8 cellular contexts compared by ENCODE assay signal in genomic region chr9:93108301-93109041, GRCh38. TPM values are rescaled to one million over a fixed set of nuclear protein-coding genes. Genes with fewer than 3 reads are reported as not detected.
DNase-seq lines count a peak whose midpoint lies in the region; ATAC-seq and TF ChIP-seq lines count a peak whose summit lies in the region.

No MANE protein-coding gene starts in this region.

- no peak overlapping the region for H2AFZ ChIP-seq in PC-9

- H3K27ac ChIP-seq in CD4-positive, alpha-beta memory T cell (ENCODE audit: low read depth, low read length), result peak overlapping the region; percentile 6
- H3K27ac ChIP-seq in PC-9, result 0 out of 2 replicates have a peak overlapping the region, but pooled peaks have one; percentile 7

- H3K27me3 ChIP-seq in CD4-positive, alpha-beta memory T cell (ENCODE audit: insufficient read depth, low read length), result no peaks in the 10 kb centered on the region
- H3K27me3 ChIP-seq in PC-9 (ENCODE audit: insufficient read depth, low read depth), result no peaks in the 10 kb centered on the region

- H3K9me3 ChIP-seq in CD4-positive, alpha-beta memory T cell (ENCODE audit: control insufficient read depth in 1 of 2, low read length in 2 of 2), result no peaks in the 10 kb centered on the region
- peaks cover 6% of the 10 kb centered on the region for H3K9me3 ChIP-seq in PC-9 (ENCODE audit: insufficient read depth, low read depth)

- H3K4me1 Mint-ChIP-seq in CD4-positive, alpha-beta memory T cell, result peaks cover 25 to 60% (median 46%) of the 10 kb centered on the region in 4 donors
- H3K4me1 Mint-ChIP-seq in activated naive CD8-positive, alpha-beta T cell treated with anti-CD3 and anti-CD28 coated beads for 36 hours, result peaks cover 35% of the 10 kb centered on the region

- CTCF ChIA-PET in CD4-positive, alpha-beta memory T cell (lab: Charles Lee; ENCODE audit: partially characterized antibody), result interaction anchor here (0.6 to 5.7 kb wide), 58 partner anchors 10 to 458 kb away, joined by 3 to 68 read pairs (median 5); partner anchors contain the start of genes CARD19 and NINJ1
- CTCF ChIA-PET in PC-9 (lab: Charles Lee), result interaction anchor here (0.6 to 1.3 kb wide), 11 partner anchors 10 to 457 kb away, joined by 3 to 9 read pairs (median 4); partner anchors contain the start of gene CARD19

- H3K27me3 Mint-ChIP-seq in CD4-positive, alpha-beta memory T cell, result no peaks in the 10 kb centered on the region
- no peaks in the 10 kb centered on the region for H3K27me3 Mint-ChIP-seq in activated naive CD8-positive, alpha-beta T cell treated with anti-CD3 and anti-CD28 coated beads for 36 hours

- H3K9me3 Mint-ChIP-seq in CD4-positive, alpha-beta memory T cell, result peaks cover 2 to 22% (median 11%) of the 10 kb centered on the region in 8 donors
- peaks cover 12% of the 10 kb centered on the region for H3K9me3 Mint-ChIP-seq in activated naive CD8-positive, alpha-beta T cell treated with anti-CD3 and anti-CD28 coated beads for 36 hours

- peaks cover 25% of the 10 kb centered on the region for H3K36me3 ChIP-seq in CD4-positive, alpha-beta memory T cell (ENCODE audit: insufficient read depth, low read length)
- peaks cover 33% of the 10 kb centered on the region for H3K36me3 ChIP-seq in PC-9 (ENCODE audit: low read depth)

- H3K4me3 ChIP-seq in CD4-positive, alpha-beta memory T cell (ENCODE audit: low read length in 2 of 2), result no peak overlapping the region
- H3K4me3 ChIP-seq in PC-9, result no peak overlapping the region

- no peak overlapping the region for H3K4me2 ChIP-seq in PC-9

- H3K36me3 Mint-ChIP-seq in CD4-positive, alpha-beta memory T cell, result peaks cover 33 to 47% of the 10 kb centered on the region in 2 donors
- peaks cover 24% of the 10 kb centered on the region for H3K36me3 Mint-ChIP-seq in activated naive CD8-positive, alpha-beta T cell treated with anti-CD3 and anti-CD28 coated beads for 36 hours

- TF ChIP-seq CTCF in PC-9 (conservative IDR thresholded peaks at IDR 0.05) (no peak), omental fat pad (IDR thresholded peaks at IDR 0.05) (no peak)

- H3F3A ChIP-seq in PC-9 (ENCODE audit: insufficient read depth, low read depth), result peaks cover 53% of the 10 kb centered on the region

- peaks cover 82% of the 10 kb centered on the region for H3K79me2 ChIP-seq in PC-9 (ENCODE audit: low read depth)

- H3K27ac Mint-ChIP-seq in CD4-positive, alpha-beta memory T cell, result peak overlapping the region in 4 of 7 donors; percentile 12 to 84 (median 70)
- H3K27ac Mint-ChIP-seq in activated naive CD8-positive, alpha-beta T cell treated with anti-CD3 and anti-CD28 coated beads for 36 hours, result no peak overlapping the region

- DNase-seq in CD4-positive, alpha-beta memory T cell, result peak in 1 of 5 donors; percentile 44
- DNase-seq in PC-9 (no peak), omental fat pad (ENCODE audit: low spot score) (peak; percentile 18), NCI-H2171 (lab: John Stamatoyannopoulos, UW) (no peak)
- DNase-seq in activated naive CD8-positive, alpha-beta T cell treated with anti-CD3 and anti-CD28 coated beads for 36 hours, result peak; percentile 42

- POLR2A ChIA-PET in CD4-positive, alpha-beta memory T cell (lab: Charles Lee; ENCODE audit: partially characterized antibody), result interaction anchor here (0.7 to 4.4 kb wide), 15 partner anchors 10 to 145 kb away, joined by 3 to 25 read pairs (median 3); partner anchors contain the start of genes CARD19 and NINJ1
- POLR2A ChIA-PET in PC-9 (lab: Charles Lee; ENCODE audit: unreplicated experiment), result no interaction called here

- BruUV-seq in PC-9 (replicated peaks; lab: Mats Ljungman, UMichigan), result no TSS peak

- H4K20me1 ChIP-seq in PC-9 (ENCODE audit: insufficient read depth), result peaks cover 5% of the 10 kb centered on the region; the same call in 1 of the 2 replicates

- H3K4me3 Mint-ChIP-seq in CD4-positive, alpha-beta memory T cell, result peak overlapping the region in 2 of 8 donors; percentile 22 to 63
- H3K4me3 Mint-ChIP-seq in activated naive CD8-positive, alpha-beta T cell treated with anti-CD3 and anti-CD28 coated beads for 36 hours, result no peak overlapping the region

- H3K9me2 ChIP-seq in PC-9 (ENCODE audit: insufficient read depth), result no peaks in the 10 kb centered on the region

- intact Hi-C loops in CD4-positive, alpha-beta memory T cell (cut with micrococcal nuclease), result loop anchor here (1.0 kb wide), 3 partner anchors 52 to 458 kb away; no protein-coding TSS in a partner anchor
- intact Hi-C loops in PC-9 (cut with micrococcal nuclease; ENCODE audit: unreplicated experiment), result loop anchor here (1.0 to 2.0 kb wide), 3 partner anchors 46 to 852 kb away; no protein-coding TSS in a partner anchor

- no peak for ATAC-seq in omental fat pad (ENCODE audit: low FRiP score)
- ATAC-seq in HG03442 (IDR thresholded peaks at IDR 0.05; ENCODE audit: unreplicated experiment), result no peak
- no peak for ATAC-seq in HG03108 (IDR thresholded peaks at IDR 0.05; ENCODE audit: unreplicated experiment)
- no peak for ATAC-seq in GM21825 (IDR thresholded peaks at IDR 0.05; ENCODE audit: unreplicated experiment)

- peaks cover 52% of the 10 kb centered on the region for H3K4me1 ChIP-seq in CD4-positive, alpha-beta memory T cell (ENCODE audit: insufficient read depth, low read length)
- H3K4me1 ChIP-seq in PC-9 (replicated peaks; ENCODE audit: insufficient read depth), result peaks cover 65% of the 10 kb centered on the region

RNA-seq across cellular contexts. Expression of gene CARD19, which starts 12.5 kb away (rescaled TPM):
- total RNA-seq in CD4-positive, alpha-beta memory T cell, result 10 to 100 TPM; 57.8 to 64.2 TPM
- polyA plus RNA-seq in CD4-positive, alpha-beta memory T cell, result 10 to 100 TPM; 65.6 to 88.7 TPM
- total RNA-seq in PC-9 (2021) (97.5 and 122 TPM in 2 replicates), omental fat pad (10 to 100 TPM; 45.7 to 76.5 (median 57.9) TPM)
- total RNA-seq in activated naive CD8-positive, alpha-beta T cell treated with anti-CD3 and anti-CD28 coated beads for 36 hours, result 10 to 100 TPM; 36.5 to 38.6 TPM

RNA-seq across cellular contexts. Expression of gene NINJ1, which starts 25.6 kb away (rescaled TPM):
- total RNA-seq in CD4-positive, alpha-beta memory T cell, result 10 to 100 TPM; 31.1 to 31.3 TPM
- 10 to 100 TPM; 75.7 to 92.4 TPM for polyA plus RNA-seq in CD4-positive, alpha-beta memory T cell
- 115 TPM in 2 replicates for total RNA-seq in PC-9 (2021)
- total RNA-seq in activated naive CD8-positive, alpha-beta T cell treated with anti-CD3 and anti-CD28 coated beads for 36 hours, result 10 to 100 TPM; 74.9 to 77.8 TPM
- 100 to 1,000 TPM in 2 of 4 donors, 10 to 100 TPM in 2; 63.3 to 137 (median 104) TPM for total RNA-seq in omental fat pad

RNA-seq across cellular contexts. Expression of gene SUSD3, which starts 50.0 kb away (rescaled TPM):
- total RNA-seq in CD4-positive, alpha-beta memory T cell, result 10 to 100 TPM; 58.3 to 63.7 TPM
- 100 to 1,000 TPM; 149 to 199 TPM for polyA plus RNA-seq in CD4-positive, alpha-beta memory T cell
- total RNA-seq in PC-9 (2021) (8.4 and 8.7 TPM in 2 replicates), omental fat pad (10 to 100 TPM in 2 of 4 donors, 1 to 10 TPM in 2; 6.8 to 24.2 (median 12.8) TPM)
- 10 to 100 TPM; 27.1 to 28.8 TPM for total RNA-seq in activated naive CD8-positive, alpha-beta T cell treated with anti-CD3 and anti-CD28 coated beads for 36 hours

Comparison
In these comparisons a context has a peak if more than half of its experiments do, and no peak if none do; other contexts are left out.
1. DNase-seq: peak in activated naive CD8-positive, alpha-beta T cell treated with anti-CD3 and anti-CD28 coated beads for 36 hours (single experiment) and omental fat pad (single experiment); none in PC-9 (0 of 2) and NCI-H2171 (single experiment).